1 cellular context compared by ENCODE assay signal in genomic region chr19:49414256-49414655, GRCh38.
TF ChIP-seq lines count a peak whose summit lies in the region.

No MANE protein-coding gene starts in this region.

TF ChIP-seq in H1, 55 proteins besides CTCF, POLR2A, EP300 and RAD21:
- no peak for TF ChIP-seq KDM5A (IDR thresholded peaks at IDR 0.05; ENCODE audit: low read length)
- TF ChIP-seq RFX5 (IDR thresholded peaks at IDR 0.05; ENCODE audit: borderline replicate concordance, low read depth, low read length): no peak
- TF ChIP-seq RBBP5 (IDR thresholded peaks at IDR 0.05; ENCODE audit: borderline replicate concordance, low read depth, low read length): no peak
- TF ChIP-seq TAF1 (IDR thresholded peaks at IDR 0.05; ENCODE audit: low read depth, low read length): no peak
- no peak for TF ChIP-seq PHF8 (conservative IDR thresholded peaks at IDR 0.05; ENCODE audit: low read depth, low read length)
- TF ChIP-seq CBX8 (IDR thresholded peaks at IDR 0.05; ENCODE audit: borderline replicate concordance, low read depth, low read length): no peak
- no peak for TF ChIP-seq MAX (IDR thresholded peaks at IDR 0.05)
- no peak for TF ChIP-seq TBP (IDR thresholded peaks at IDR 0.05; ENCODE audit: low read depth, low read length)
- no peak for TF ChIP-seq BCL11A (IDR thresholded peaks at IDR 0.05; ENCODE audit: low read depth in 2 of 2, low read length in 2 of 2)
- no peak for TF ChIP-seq RXRA (IDR thresholded peaks at IDR 0.05; ENCODE audit: insufficient read depth, low read depth, low read length)
- no peak for TF ChIP-seq NANOG (IDR thresholded peaks at IDR 0.05; ENCODE audit: insufficient read depth, low read depth, low read length, poor library complexity, severe bottlenecking)
- no peak for TF ChIP-seq CHD7 (IDR thresholded peaks at IDR 0.05; ENCODE audit: insufficient replicate concordance, low read length)
- no peak for TF ChIP-seq GABPA (IDR thresholded peaks at IDR 0.05; ENCODE audit: borderline replicate concordance, insufficient read depth, low read length)
- TF ChIP-seq HDAC6 (IDR thresholded peaks at IDR 0.05; ENCODE audit: low read depth, low read length): no peak
- no peak for TF ChIP-seq BACH1 (IDR thresholded peaks at IDR 0.05; ENCODE audit: low read length)
- TF ChIP-seq JUN (IDR thresholded peaks at IDR 0.05; ENCODE audit: low read depth, low read length): no peak
- TF ChIP-seq SIX5 (IDR thresholded peaks at IDR 0.05; ENCODE audit: low read depth, low read length): no peak
- no peak for TF ChIP-seq SUZ12 (IDR thresholded peaks at IDR 0.05; ENCODE audit: low read length)
